Comparison of ENCODE assay signal across 24 cellular contexts in the genomic region with DNA sequence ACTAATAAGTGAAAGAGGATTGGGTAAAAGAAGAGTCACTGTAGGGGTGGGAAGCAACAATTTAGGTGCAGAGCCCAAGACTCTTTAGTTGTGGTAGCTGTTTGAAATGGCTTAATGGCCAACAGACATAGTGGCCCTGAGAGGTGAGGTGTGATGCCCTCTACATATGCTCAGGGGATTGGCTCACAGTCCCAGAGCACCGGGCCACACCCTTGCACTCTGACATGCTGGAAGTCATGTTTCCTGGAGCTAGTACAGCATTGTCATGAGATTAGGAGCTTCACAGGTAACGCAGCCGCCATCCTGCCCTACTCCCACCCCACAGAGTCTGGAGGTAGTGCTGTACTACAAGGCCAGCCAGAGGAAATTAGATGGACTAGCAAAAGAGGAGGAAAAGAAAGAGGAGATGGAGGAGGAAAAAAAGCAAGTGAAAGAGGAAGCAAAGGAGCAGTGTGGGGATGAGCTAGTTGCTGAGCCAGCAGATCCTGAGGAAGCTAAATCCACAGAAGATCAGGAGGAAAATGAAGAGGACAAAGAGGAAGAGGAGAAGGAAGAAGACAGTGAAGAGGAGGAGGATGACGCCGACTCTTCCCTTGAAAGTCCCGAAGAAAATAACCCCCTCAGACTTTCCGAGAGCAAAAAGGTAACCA. TPM values are rescaled to one million over a fixed set of nuclear protein-coding genes. Genes with fewer than 3 reads are reported as not detected.
DNase-seq lines count a peak whose midpoint lies in the region; ATAC-seq, FAIRE-seq and TF ChIP-seq lines count a peak whose summit lies in the region.
"Had no signal": no experiment of that assay in that cellular context is flagged by ENCODE, and none has a peak within 500 bp of the region (broad histone marks: within the 10 kb centered on the region; RNA-seq: fewer than 3 reads in every experiment).

No MANE protein-coding gene starts in this region.

- no peaks in the 10 kb centered on the region for H3K36me3 Mint-ChIP-seq in dendritic cell treated with granulocyte-macrophage colony-stimulating factor and Interleukin-4, amounts not matched to agents 40 ng/mL and 50 ng/mL, for 4 days (ENCODE audit: low read depth)
- H3K36me3 Mint-ChIP-seq in progenitor cell of endocrine pancreas (ENCODE audit: insufficient read depth) = peaks cover 4% of the 10 kb centered on the region
- H3K36me3 Mint-ChIP-seq: naive thymus-derived CD8-positive, alpha-beta T cell had no signal

- no peaks in the 10 kb centered on the region for H4K20me1 ChIP-seq in SK-N-SH (ENCODE audit: insufficient read depth)

- FAIRE-seq in frontal cortex (lab: Jason Lieb, UNC) = no peak
- FAIRE-seq: colon, GM12878 had no signal

- intact Hi-C loops in dendritic cell treated with granulocyte-macrophage colony-stimulating factor and Interleukin-4, amounts not matched to agents 40 ng/mL and 50 ng/mL, for 4 days (cut with micrococcal nuclease) = no loop called here

- no peaks in the 10 kb centered on the region for H3F3A ChIP-seq in SK-N-SH (replicated peaks; ENCODE audit: insufficient read depth)

- no peaks in the 10 kb centered on the region for H3K27me3 ChIP-seq in SK-N-SH (ENCODE audit: insufficient read depth)
- H3K27me3 ChIP-seq: adrenal gland, ovary had no signal

- H3K4me2 ChIP-seq in SK-N-SH = no peak overlapping the region

- no peaks in the 10 kb centered on the region for H3K9me3 ChIP-seq in SK-N-SH
- H3K9me3 ChIP-seq: adrenal gland, ovary had no signal

- CTCF ChIA-PET in SK-N-SH (lab: Yijun Ruan, JAX) = interaction anchor here (1.0 to 1.4 kb wide), 2 partner anchors 12 to 68 kb away, joined by 3 to 5 read pairs; no protein-coding TSS in a partner anchor

- TF ChIP-seq RAD21 in SK-N-SH (IDR thresholded peaks at IDR 0.05; ENCODE audit: low read length) = no peak

- POLR2A ChIA-PET in SK-N-SH (lab: Yijun Ruan, JAX) = interaction anchor here (0.6 to 2.0 kb wide), 3 partner anchors 10 to 16 kb away, joined by 3 to 4 read pairs (median 4); no protein-coding TSS in a partner anchor

- H3K36me3 ChIP-seq in SK-N-SH (replicated peaks in 1 of 2; ENCODE audit: control insufficient read depth in 1 of 2, insufficient read depth in 2 of 2, low read length in 1 of 2) = peaks cover 2 to 4% of the 10 kb centered on the region in 2 experiments
- H3K36me3 ChIP-seq: adrenal gland, ovary had no signal

- TF ChIP-seq CTCF in SK-N-SH (IDR thresholded peaks at IDR 0.05) (no peak), progenitor cell of endocrine pancreas (IDR thresholded peaks at IDR 0.05; ENCODE audit: unreplicated experiment) (no peak)

- DNase-seq in SK-N-SH = no peak
- no peak for DNase-seq in progenitor cell of endocrine pancreas (ENCODE audit: low spot score, unreplicated experiment)
- no peak for DNase-seq in frontal cortex (ENCODE audit: low spot score in 2 of 2)
- no peak for DNase-seq in stimulated activated CD4-positive, alpha-beta T cell treated with anti-CD3 and anti-CD28 coated beads, Interleukin-2, amount 100 ng/mL, for 48 hours
- DNase-seq: activated CD4-positive, CD25-positive, alpha-beta regulatory T cell treated with anti-CD3 and anti-CD28 coated beads, Interleukin-2, amount 50 U/mL, for 72 hours; activated naive CD4-positive, alpha-beta T cell; activated T-cell treated with anti-CD3 and anti-CD28 coated beads, Interleukin-2, amount 50 U/mL, for 24 hours; adrenal gland; DMS79 treated with DMSO at 0.1 percent for 48 hours; endodermal cell; kidney glomerular epithelial cell; MM.1S; naive thymus-derived CD8-positive, alpha-beta T cell; NCI-H69; ovary; right cardiac atrium had no signal

- H3K27ac Mint-ChIP-seq in dendritic cell treated with granulocyte-macrophage colony-stimulating factor and Interleukin-4, amounts not matched to agents 40 ng/mL and 50 ng/mL, for 4 days = peak overlapping the region; percentile 20
- H3K27ac Mint-ChIP-seq in progenitor cell of endocrine pancreas = peak overlapping the region; percentile 35
- H3K27ac Mint-ChIP-seq: activated T-cell treated with anti-CD3 and anti-CD28 coated beads, Interleukin-2, amount 50 U/mL, for 24 hours; endodermal cell had no signal

- H3K4me3 ChIP-seq in SK-N-SH (ENCODE audit: low read depth in 2 of 2, low read length in 1 of 2) = no peak overlapping the region
- H3K4me3 ChIP-seq: adrenal gland, GM12878, ovary had no signal

- H3K27ac ChIP-seq in SK-N-SH (ENCODE audit: low read depth in 2 of 2, low read length in 1 of 2) = no peak overlapping the region
- H3K27ac ChIP-seq: adrenal gland, ovary had no signal

- H3K4me1 Mint-ChIP-seq in dendritic cell treated with granulocyte-macrophage colony-stimulating factor and Interleukin-4, amounts not matched to agents 40 ng/mL and 50 ng/mL, for 4 days (ENCODE audit: low read depth) = peaks cover 30% of the 10 kb centered on the region
- peaks cover 3% of the 10 kb centered on the region for H3K4me1 Mint-ChIP-seq in progenitor cell of endocrine pancreas (ENCODE audit: low read depth)
- H3K4me1 Mint-ChIP-seq: endodermal cell had no signal

- peaks cover 10% of the 10 kb centered on the region for H3K9me3 Mint-ChIP-seq in dendritic cell treated with granulocyte-macrophage colony-stimulating factor and Interleukin-4, amounts not matched to agents 40 ng/mL and 50 ng/mL, for 4 days
- H3K9me3 Mint-ChIP-seq in progenitor cell of endocrine pancreas (ENCODE audit: low read depth) = no peaks in the 10 kb centered on the region
- H3K9me3 Mint-ChIP-seq: activated T-cell treated with anti-CD3 and anti-CD28 coated beads, Interleukin-2, amount 50 U/mL, for 24 hours; endodermal cell; naive thymus-derived CD8-positive, alpha-beta T cell had no signal

- WGBS in SK-N-SH (ENCODE audit: low lambda C conversion rate) = 92% methylated on average over 7 of the region's 7 CpGs

- no peak overlapping the region for H3K9ac ChIP-seq in SK-N-SH

- no peak for ATAC-seq in SK-N-SH treated with all-trans-retinoic acid at 6 μM for 48 hours
- ATAC-seq: GM12878; naive thymus-derived CD8-positive, alpha-beta T cell; right cardiac atrium had no signal

- peaks cover 19% of the 10 kb centered on the region for H3K27me3 Mint-ChIP-seq in dendritic cell treated with granulocyte-macrophage colony-stimulating factor and Interleukin-4, amounts not matched to agents 40 ng/mL and 50 ng/mL, for 4 days
- no peaks in the 10 kb centered on the region for H3K27me3 Mint-ChIP-seq in progenitor cell of endocrine pancreas
- H3K27me3 Mint-ChIP-seq: activated T-cell treated with anti-CD3 and anti-CD28 coated beads, Interleukin-2, amount 50 U/mL, for 24 hours had no signal

- peaks cover 5 to 19% of the 10 kb centered on the region in 2 experiments; a peak in 2 of 4 replicates for H3K4me1 ChIP-seq in SK-N-SH (ENCODE audit: control insufficient read depth in 1 of 2, insufficient read depth in 2 of 2, low read depth in 1 of 2, low read length in 1 of 2)
- H3K4me1 ChIP-seq: adrenal gland had no signal

- no peaks in the 10 kb centered on the region for H3K9me2 ChIP-seq in SK-N-SH

- no peak overlapping the region for H2AFZ ChIP-seq in SK-N-SH (ENCODE audit: low read depth)

- no peak overlapping the region for H3K4me3 Mint-ChIP-seq in dendritic cell treated with granulocyte-macrophage colony-stimulating factor and Interleukin-4, amounts not matched to agents 40 ng/mL and 50 ng/mL, for 4 days
- no peak overlapping the region for H3K4me3 Mint-ChIP-seq in progenitor cell of endocrine pancreas (ENCODE audit: low read depth)
- H3K4me3 Mint-ChIP-seq: activated T-cell treated with anti-CD3 and anti-CD28 coated beads, Interleukin-2, amount 50 U/mL, for 24 hours; endodermal cell; naive thymus-derived CD8-positive, alpha-beta T cell had no signal

- no peaks in the 10 kb centered on the region for H3K79me2 ChIP-seq in SK-N-SH (ENCODE audit: insufficient read depth)

- no peak for TF ChIP-seq EP300 in SK-N-SH (IDR thresholded peaks at IDR 0.05; ENCODE audit: borderline replicate concordance in 1 of 2, low read depth in 1 of 2, low read length in 1 of 2)

TF ChIP-seq in SK-N-SH, 30 proteins besides CTCF, POLR2A, EP300 and RAD21:
- TF ChIP-seq POLR2AphosphoS5 (IDR thresholded peaks at IDR 0.05; ENCODE audit: low read depth, low read length) (peak; percentile 20; the same call in 1 of the 2 replicates), EZH2phosphoT487 (IDR thresholded peaks at IDR 0.05; ENCODE audit: borderline replicate concordance, low read depth) (no peak), CHD2 (IDR thresholded peaks at IDR 0.05; ENCODE audit: low read length, partially characterized antibody) (no peak), FOXJ3 (CRISPR knock-in tag; IDR thresholded peaks at IDR 0.05) (no peak), SMC3 (IDR thresholded peaks at IDR 0.05; ENCODE audit: low read depth, low read length) (no peak), RXRA (IDR thresholded peaks at IDR 0.05; ENCODE audit: borderline replicate concordance, low read depth) (no peak)
TF ChIP-seq in SK-N-SH: peak in this region for 1.

RNA-seq across cellular contexts. Expression of gene FLNC, which starts 14.8 kb away (rescaled TPM):
- 22.5 and 43.7 TPM in 2 replicates for polyA plus RNA-seq in SK-N-SH (2012; rRNA removed)
- polyA plus RNA-seq in SK-N-SH (2012; cell fraction: cytosol; rRNA removed) = 12.3 and 24.8 TPM in 2 replicates
- polyA plus RNA-seq in SK-N-SH (2012; cell fraction: nucleus; rRNA removed) = 109 and 117 TPM in 2 replicates
- 6.9 and 11.7 TPM in 2 replicates for total RNA-seq in progenitor cell of endocrine pancreas
- total RNA-seq in frontal cortex = 2.4 TPM
- total RNA-seq: naive thymus-derived CD8-positive, alpha-beta T cell had no signal

RNA-seq across cellular contexts. Expression of gene CCDC136, which starts 23.6 kb away (rescaled TPM):
- polyA plus RNA-seq in SK-N-SH (2012; rRNA removed) = 48.4 and 65.3 TPM in 2 replicates
- polyA plus RNA-seq in SK-N-SH (2012; cell fraction: cytosol; rRNA removed) = 25.5 and 27.5 TPM in 2 replicates
- 197 and 232 TPM in 2 replicates for polyA plus RNA-seq in SK-N-SH (2012; cell fraction: nucleus; rRNA removed)
- total RNA-seq in progenitor cell of endocrine pancreas = 66.3 and 74.2 TPM in 2 replicates
- total RNA-seq in frontal cortex = 38.3 TPM

RNA-seq across cellular contexts. Expression of gene OPN1SW, which starts 39.8 kb away (rescaled TPM):
- 0.05 TPM in 1 of 2 replicates, not detected in the other for polyA plus RNA-seq in SK-N-SH (2012; rRNA removed)
- polyA plus RNA-seq in SK-N-SH (2012; cell fraction: cytosol; rRNA removed) = 0.05 TPM in 1 of 2 replicates, not detected in the other
- 0.06 and 0.13 TPM in 2 replicates for polyA plus RNA-seq in SK-N-SH (2012; cell fraction: nucleus; rRNA removed)
- total RNA-seq in progenitor cell of endocrine pancreas (not detected in 2 replicates), frontal cortex (not detected)
- total RNA-seq: A172; adrenal gland; endodermal cell; GM12878; mesenteric fat pad; naive thymus-derived CD8-positive, alpha-beta T cell; OCI-LY7; ovary; right cardiac atrium; ureter had no signal
- polyA plus RNA-seq: adrenal gland, ovary, right cardiac atrium had no signal

RNA-seq across cellular contexts. Expression of gene ATP6V1F, which starts 47.2 kb away (rescaled TPM):
- polyA plus RNA-seq in SK-N-SH (2012; rRNA removed) = 437 and 495 TPM in 2 replicates
- 349 and 422 TPM in 2 replicates for polyA plus RNA-seq in SK-N-SH (2012; cell fraction: cytosol; rRNA removed)
- polyA plus RNA-seq in SK-N-SH (2012; cell fraction: nucleus; rRNA removed) = 110 and 142 TPM in 2 replicates
- total RNA-seq in progenitor cell of endocrine pancreas = 119 and 124 TPM in 2 replicates
- 74.6 TPM for total RNA-seq in frontal cortex
